8 cellular contexts compared by ENCODE assay signal in genomic region chr16:89815639-89816348, GRCh38. TPM values are rescaled to one million over a fixed set of nuclear protein-coding genes. Genes with fewer than 3 reads are reported as not detected.
DNase-seq lines count a peak whose midpoint lies in the region; ATAC-seq and TF ChIP-seq lines count a peak whose summit lies in the region.

No MANE protein-coding gene starts in this region.

- H3K4me3 ChIP-seq in heart left ventricle (peak overlapping the region; percentile 59 to 94 (median 70)), endodermal cell (ENCODE audit: low read length) (peak overlapping the region; percentile 89), ovary (peak overlapping the region; percentile 72)

- H3K4me1 ChIP-seq in heart left ventricle (peaks cover 0 to 28% (median 6%) of the 10 kb centered on the region in 12 donors), endodermal cell (ENCODE audit: control insufficient read depth, insufficient read depth, low read length) (peaks cover 2% of the 10 kb centered on the region), ovary (ENCODE audit: insufficient read depth) (peaks cover 3% of the 10 kb centered on the region)

- 6 to 15% (median 8%) methylated on average over 34 to 65 of the region's 65 CpGs for WGBS in heart left ventricle, 4 donors
- 1 to 5% methylated on average over 19 to 65 of the region's 65 CpGs for WGBS in endodermal cell (ENCODE audit: insufficient coverage in 1 of 2, insufficient read length in 1 of 2), 2 experiments
- WGBS in ovary, 3 donors: 6 to 10% (median 6%) methylated on average over 58 to 65 of the region's 65 CpGs

- peak in 1 of 5 donors; percentile 11 for DNase-seq in heart left ventricle
- no peak for DNase-seq in left ventricle myocardium superior
- DNase-seq in RPMI7951 (ENCODE audit: low read depth): peak; percentile 24
- DNase-seq in endodermal cell: peak; percentile 64
- no peak for DNase-seq in ovary
- no peak for DNase-seq in COLO829 (ENCODE audit: low spot score)
- DNase-seq in cerebellar nuclear complex (lab: John Stamatoyannopoulos, UW): no peak

- H3K27ac ChIP-seq in heart left ventricle (peak overlapping the region in 1 of 12 donors; percentile 95), endodermal cell (ENCODE audit: low read depth, low read length) (no peak overlapping the region), ovary (no peak overlapping the region)

- peaks cover 24% of the 10 kb centered on the region for H3K36me3 Mint-ChIP-seq in endodermal cell (ENCODE audit: low read depth)

- peaks cover 8% of the 10 kb centered on the region for H3K9me3 Mint-ChIP-seq in endodermal cell

- ATAC-seq in heart left ventricle (no peak), left ventricle myocardium superior (no peak), HG02938 (IDR thresholded peaks at IDR 0.05; ENCODE audit: unreplicated experiment) (peak; percentile 24)

- H3K36me3 ChIP-seq in heart left ventricle (no peaks in the 10 kb centered on the region), endodermal cell (ENCODE audit: control insufficient read depth, insufficient read depth, low read length) (peaks cover 13% of the 10 kb centered on the region), ovary (no peaks in the 10 kb centered on the region)

- peak overlapping the region; percentile 82 for H3K4me3 Mint-ChIP-seq in endodermal cell

- H3K27ac Mint-ChIP-seq in endodermal cell: peak overlapping the region; percentile 82

- intact Hi-C loops in heart left ventricle (cut with DNase I) (loop anchor here in 1 of 10 donors (5.0 kb wide), 1 partner anchor 47 kb away; no protein-coding TSS in a partner anchor), left ventricle myocardium superior (cut with micrococcal nuclease) (no loop called here), ovary (cut with DNase I) (no loop called here)

- no peak for TF ChIP-seq EP300 in ovary (IDR thresholded peaks at IDR 0.05)

- peaks cover 12% of the 10 kb centered on the region for H3K4me1 Mint-ChIP-seq in endodermal cell

- H3K9ac ChIP-seq in endodermal cell (ENCODE audit: extremely low read depth, low read length, poor library complexity, severe bottlenecking): peak overlapping the region; percentile 57

- H3K9me3 ChIP-seq in heart left ventricle (no peaks in the 10 kb centered on the region), endodermal cell (ENCODE audit: control insufficient read depth, low read length) (no peaks in the 10 kb centered on the region), ovary (no peaks in the 10 kb centered on the region)

- TF ChIP-seq POLR2A in heart left ventricle (IDR thresholded peaks at IDR 0.05): no peak
- no peak for TF ChIP-seq POLR2A in ovary (IDR thresholded peaks at IDR 0.05)

- TF ChIP-seq CTCF in heart left ventricle (IDR thresholded peaks at IDR 0.05): no peak
- TF ChIP-seq CTCF in endodermal cell (conservative IDR thresholded peaks at IDR 0.05): no peak
- no peak for TF ChIP-seq CTCF in ovary (IDR thresholded peaks at IDR 0.05)

- peaks cover 0 to 4% (median 0%) of the 10 kb centered on the region in 9 donors for H3K27me3 ChIP-seq in heart left ventricle
- no peaks in the 10 kb centered on the region for H3K27me3 ChIP-seq in endodermal cell (ENCODE audit: control insufficient read depth, insufficient read depth, low read length, poor library complexity, severe bottlenecking)
- H3K27me3 ChIP-seq in ovary: no peaks in the 10 kb centered on the region

- no peaks in the 10 kb centered on the region for H3K27me3 Mint-ChIP-seq in endodermal cell (ENCODE audit: insufficient read depth)

RNA-seq across cellular contexts. Expression of gene FANCA, which starts 0.7 kb away (rescaled TPM):
- total RNA-seq in heart left ventricle (10 to 100 TPM in 1 of 9 donors, 1 to 10 TPM in 4, under 1 TPM in 4; 0.50 to 10.1 (median 1.0) TPM), left ventricle myocardium superior (1.2 TPM), endodermal cell (100 to 1,000 TPM; 131 to 165 TPM), ovary (1 to 10 TPM in 6 of 7 donors, under 1 TPM in 1; 0.91 to 7.6 (median 5.1) TPM)
- polyA plus RNA-seq in heart left ventricle (1 to 10 TPM; 1.1 to 4.0 TPM), ovary (1 to 10 TPM; 2.0 to 2.2 TPM)
- total RNA-seq in RPMI7951 (2014; rRNA removed; shearing (Covaris generic)): 28.2 and 33.5 TPM in 2 replicates
- 79.8 TPM for polyA plus RNA-seq in endodermal cell (2013, experiment 1 of 2)
- polyA plus RNA-seq in endodermal cell (2013, experiment 2 of 2): 71.3 TPM

RNA-seq across cellular contexts. Expression of gene SPIRE2, which starts 12.5 kb away (rescaled TPM):
- total RNA-seq in heart left ventricle (1 to 10 TPM in 6 of 9 donors, under 1 TPM in 3; 0.31 to 2.3 (median 1.3) TPM), left ventricle myocardium superior (0.77 TPM), endodermal cell (10 to 100 TPM; 12.8 to 12.9 TPM), ovary (10 to 100 TPM in 1 of 7 donors, 1 to 10 TPM in 5, under 1 TPM in 1; 0.95 to 28.7 (median 6.1) TPM)
- polyA plus RNA-seq in heart left ventricle (under 1 TPM; 0.53 to 0.55 TPM), ovary (1 to 10 TPM; 2.5 to 2.9 TPM)
- total RNA-seq in RPMI7951 (2014; rRNA removed; shearing (Covaris generic)): 1.8 and 3.3 TPM in 2 replicates
- 10.5 TPM for polyA plus RNA-seq in endodermal cell (2013, experiment 1 of 2)
- 7.9 TPM for polyA plus RNA-seq in endodermal cell (2013, experiment 2 of 2)

RNA-seq across cellular contexts. Expression of gene TCF25, which starts 57.6 kb away (rescaled TPM):
- 100 to 1,000 TPM in 5 of 9 donors, 10 to 100 TPM in 4; 75.8 to 115 (median 101) TPM for total RNA-seq in heart left ventricle
- 10 to 100 TPM; 52.5 to 96.4 TPM for polyA plus RNA-seq in heart left ventricle
- total RNA-seq in left ventricle myocardium superior: 86.3 TPM
- 72.9 and 93.7 TPM in 2 replicates for total RNA-seq in RPMI7951 (2014; rRNA removed; shearing (Covaris generic))
- total RNA-seq in endodermal cell: 100 to 1,000 TPM; 172 to 176 TPM
- polyA plus RNA-seq in endodermal cell (2013, experiment 1 of 2): 131 TPM
- polyA plus RNA-seq in endodermal cell (2013, experiment 2 of 2): 130 TPM
- total RNA-seq in ovary: 100 to 1,000 TPM; 132 to 210 (median 185) TPM
- 100 to 1,000 TPM; 122 to 186 TPM for polyA plus RNA-seq in ovary

Comparison
In these comparisons a context has a peak if more than half of its experiments do, and no peak if none do; other contexts are left out.
1. DNase-seq: peak in RPMI7951 (single experiment) and endodermal cell (single experiment); none in left ventricle myocardium superior (single experiment), ovary (0 of 5), COLO829 (single experiment) and cerebellar nuclear complex (0 of 2).
2. Peak in every context shown above with its lines, with median percentiles within 50 percentile points of each other: H3K4me3 ChIP-seq.